In genomic region chr16:9092963-9093477, GRCh38 we compare ENCODE assay signal across 8 cellular contexts. TPM values are rescaled to one million over a fixed set of nuclear protein-coding genes. Genes with fewer than 3 reads are reported as not detected.
DNase-seq lines count a peak whose midpoint lies in the region; ATAC-seq and TF ChIP-seq lines count a peak whose summit lies in the region.

No MANE protein-coding gene starts in this region.

- H3K4me3 ChIP-seq in colonic mucosa (peak overlapping the region; percentile 85), mesodermal cell (ENCODE audit: extremely low read depth, insufficient read depth, low read length, poor library complexity, severe bottlenecking) (peak overlapping the region; percentile 96), thyroid gland (replicated peaks in 1 of 3) (peak overlapping the region; percentile 94 to 100 (median 99))

- peak overlapping the region; percentile 96 to 99 for H3K9ac ChIP-seq in colonic mucosa (ENCODE audit: low read depth in 2 of 2, low read length in 2 of 2)

- H3K27me3 ChIP-seq in colonic mucosa, result no peaks in the 10 kb centered on the region
- no peaks in the 10 kb centered on the region for H3K27me3 ChIP-seq in thyroid gland

- H3K9me3 ChIP-seq in colonic mucosa (no peaks in the 10 kb centered on the region), mesodermal cell (ENCODE audit: control insufficient read depth, low read length) (no peaks in the 10 kb centered on the region), thyroid gland (no peaks in the 10 kb centered on the region)

- H3K36me3 ChIP-seq in colonic mucosa (no peaks in the 10 kb centered on the region), mesodermal cell (ENCODE audit: control insufficient read depth, insufficient read depth, low read length) (peaks cover 49% of the 10 kb centered on the region), thyroid gland (peaks cover 0 to 11% of the 10 kb centered on the region in 2 donors)

- no peak for ATAC-seq in HG02610 (IDR thresholded peaks at IDR 0.05; ENCODE audit: unreplicated experiment)

- TF ChIP-seq CTCF in colonic mucosa (IDR thresholded peaks at IDR 0.05) (no peak), thyroid gland (IDR thresholded peaks at IDR 0.05) (no peak)

- DNase-seq in NCI-H1092 treated with DMSO at 0.1 percent for 48 hours (lab: John Stamatoyannopoulos, UW) (peak; percentile 43), NCI-H1092 (lab: John Stamatoyannopoulos, UW) (no peak), T follicular helper cell (ENCODE audit: low read depth) (peak; percentile 10), colonic mucosa (peak; percentile 38), thyroid gland (peak; percentile 42 to 50), NCI-H1694 (lab: John Stamatoyannopoulos, UW) (no peak)

- peak in 1 of 2 donors; percentile 2 for TF ChIP-seq POLR2A in thyroid gland (IDR thresholded peaks at IDR 0.05)

- H3K27ac ChIP-seq in colonic mucosa (peak overlapping the region; percentile 99), mesodermal cell (ENCODE audit: low read depth, low read length, severe bottlenecking) (peak overlapping the region; percentile 81), thyroid gland (peak overlapping the region; percentile 99)

- H3K4me1 ChIP-seq in colonic mucosa (peaks cover 25% of the 10 kb centered on the region), mesodermal cell (ENCODE audit: control insufficient read depth, insufficient read depth, low read length, poor library complexity, severe bottlenecking) (peaks cover 4% of the 10 kb centered on the region), thyroid gland (peaks cover 48 to 53% of the 10 kb centered on the region in 2 donors)

- WGBS in mesodermal cell (ENCODE audit: insufficient coverage in 2 of 2), 2 experiments, result 1 to 4% methylated on average over 16 to 19 of the region's 23 CpGs
- WGBS in thyroid gland, 2 donors, result 1% methylated on average over 21 to 23 of the region's 23 CpGs

- intact Hi-C loops in colonic mucosa (cut with DNase I), result no loop called here
- intact Hi-C loops in thyroid gland (cut with DNase I), result no loop called here

RNA-seq across cellular contexts. Expression of gene HAPSTR1, which starts 1.6 kb away (rescaled TPM):
- total RNA-seq in colonic mucosa, result 10 to 100 TPM; 50.2 to 57.0 TPM
- polyA plus RNA-seq in mesodermal cell (2013, experiment 1 of 2), result 29.7 TPM
- polyA plus RNA-seq in mesodermal cell (2013, experiment 2 of 2), result 30.2 TPM
- 100 to 1,000 TPM in 1 of 4 donors, 10 to 100 TPM in 3; 59.0 to 107 (median 68.7) TPM for total RNA-seq in thyroid gland

Comparison
In these comparisons a context has a peak if more than half of its experiments do, and no peak if none do; other contexts are left out.
1. DNase-seq: peak in NCI-H1092 treated with DMSO at 0.1 percent for 48 hours (single experiment), T follicular helper cell (single experiment), colonic mucosa (single experiment) and thyroid gland (2 of 2); none in NCI-H1092 (single experiment) and NCI-H1694 (single experiment).
2. Peak in every context shown above with its lines, with median percentiles within 50 percentile points of each other: H3K27ac ChIP-seq and H3K4me3 ChIP-seq.